In the genomic region with DNA sequence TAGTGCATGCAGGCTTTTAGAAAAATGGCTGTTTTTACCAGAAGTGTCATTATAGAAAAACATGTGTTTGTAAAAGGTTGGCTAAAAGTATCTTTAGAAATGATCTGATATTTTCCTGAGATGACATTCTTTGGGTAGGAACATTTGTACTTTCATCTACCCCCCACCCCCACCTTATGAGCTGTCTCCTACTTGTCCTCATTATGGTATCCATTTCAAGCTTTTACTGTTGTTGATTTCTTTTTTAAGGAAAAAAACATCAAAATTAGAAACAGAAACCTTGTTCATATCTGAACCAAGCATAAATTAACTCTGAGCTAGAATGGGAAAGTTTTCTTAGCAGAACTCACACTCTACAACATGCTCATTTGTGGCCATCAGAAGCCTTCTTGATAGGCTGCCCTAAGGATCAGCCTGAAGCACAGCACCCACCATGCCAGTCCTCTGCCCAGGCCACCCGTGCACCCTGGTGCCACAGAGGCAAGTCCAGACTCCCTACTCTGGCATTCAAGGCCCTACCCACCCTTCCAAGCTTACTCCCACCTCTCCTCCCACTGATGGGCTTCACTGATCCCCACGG, we compare ENCODE assay signal across 22 cellular contexts. TPM values are rescaled to one million over a fixed set of nuclear protein-coding genes. Genes with fewer than 3 reads are reported as not detected.
DNase-seq lines count a peak whose midpoint lies in the region; ATAC-seq and TF ChIP-seq lines count a peak whose summit lies in the region.
"Had no signal": no experiment of that assay in that cellular context is flagged by ENCODE, and none has a peak within 500 bp of the region (broad histone marks: within the 10 kb centered on the region; RNA-seq: fewer than 3 reads in every experiment).

No MANE protein-coding gene starts in this region.

- H3K9me3 ChIP-seq in sigmoid colon (no peaks in the 10 kb centered on the region), OCI-LY7 (ENCODE audit: low read length) (no peaks in the 10 kb centered on the region)
- no peaks in the 10 kb centered on the region for H3K9me3 ChIP-seq in CD4-positive, alpha-beta memory T cell (ENCODE audit: control insufficient read depth in 1 of 2, low read length in 2 of 2)
- H3K9me3 ChIP-seq: BLaER1 had no signal

- no peaks in the 10 kb centered on the region for H3K9me2 ChIP-seq in OCI-LY7 (ENCODE audit: insufficient read depth, low read length)

- no TSS peak for BruUV-seq in OCI-LY7 (replicated peaks; lab: Mats Ljungman, UMichigan)

- TF ChIP-seq EP300 in sigmoid colon (IDR thresholded peaks at IDR 0.05), result no peak

- DNase-seq in activated T-cell treated with anti-CD3 and anti-CD28 coated beads, Interleukin-2, amount 50 U/mL, for 24 hours, result no peak
- no peak for DNase-seq in activated T-cell treated with anti-CD3 and anti-CD28 coated beads, Interleukin-2, amount 50 U/mL, for 4 hours
- DNase-seq in HFFc6 (no peak), sigmoid colon (peak; percentile 45), OCI-LY7 (ENCODE audit: low spot score) (no peak)
- DNase-seq in activated T-helper 1 cell treated with anti-CD3 and anti-CD28 coated beads, Interleukin-12 subunit alpha, Interleukin-12 subunit beta, Interleukin-2, Interleukin-4 antibody, amounts not matched to agents 30 ng/mL and 10 ng/mL and 1 ng/mL, durations not matched to agents 14 hours and 24 hours and 36 hours (ENCODE audit: low spot score), result no peak
- no peak for DNase-seq in CD4-positive, alpha-beta memory T cell
- DNase-seq: CD4-positive, CD25-positive, alpha-beta regulatory T cell; DMS53; GM23248; H7; Kasumi-1; NCI-H1105; NCI-H146; NCI-H1930; NCI-H2107; NCI-H446; NCI-H524 treated with DMSO at 0.1 percent for 48 hours; NCI-H774; PC-3 had no signal

- POLR2A ChIA-PET in OCI-LY7 (lab: Charles Lee), result interaction anchor here (0.6 to 0.7 kb wide), 4 partner anchors 19 to 147 kb away, joined by 3 to 6 read pairs (median 4); no protein-coding TSS in a partner anchor
- POLR2A ChIA-PET in CD4-positive, alpha-beta memory T cell (lab: Charles Lee; ENCODE audit: partially characterized antibody), result no interaction called here

- TF ChIP-seq POLR2A in sigmoid colon (IDR thresholded peaks at IDR 0.05), result no peak

- WGBS in sigmoid colon, 2 donors, result 92 to 93% methylated on average over 2 of the region's 2 CpGs

- no peaks in the 10 kb centered on the region for H3K4me1 ChIP-seq in sigmoid colon
- H3K4me1 ChIP-seq in OCI-LY7 (ENCODE audit: insufficient read depth, low read length, poor library complexity, severe bottlenecking), result peaks cover 19% of the 10 kb centered on the region
- H3K4me1 ChIP-seq in CD4-positive, alpha-beta memory T cell (ENCODE audit: insufficient read depth, low read length), result no peaks in the 10 kb centered on the region
- H3K4me1 ChIP-seq: BLaER1 had no signal

- peaks cover 69% of the 10 kb centered on the region for H3K36me3 Mint-ChIP-seq in activated T-cell treated with anti-CD3 and anti-CD28 coated beads, Interleukin-2, amount 50 U/mL, for 24 hours (ENCODE audit: low read depth)
- H3K36me3 Mint-ChIP-seq in activated T-cell treated with anti-CD3 and anti-CD28 coated beads, Interleukin-2, amount 50 U/mL, for 4 hours (ENCODE audit: insufficient read depth), result peaks cover 27% of the 10 kb centered on the region
- H3K36me3 Mint-ChIP-seq in HFFc6 (ENCODE audit: low read depth), result peaks cover 27% of the 10 kb centered on the region
- H3K36me3 Mint-ChIP-seq in activated T-helper 1 cell treated with anti-CD3 and anti-CD28 coated beads, Interleukin-12 subunit alpha, Interleukin-12 subunit beta, Interleukin-2, Interleukin-4 antibody, amounts not matched to agents 30 ng/mL and 10 ng/mL and 1 ng/mL, durations not matched to agents 14 hours and 24 hours and 36 hours (ENCODE audit: low read depth), result peaks cover 6% of the 10 kb centered on the region
- peaks cover 15 to 42% of the 10 kb centered on the region in 2 donors for H3K36me3 Mint-ChIP-seq in CD4-positive, alpha-beta memory T cell

- H2AFZ ChIP-seq in OCI-LY7 (ENCODE audit: low read length), result no peak overlapping the region
- H2AFZ ChIP-seq: GM23248 had no signal

- no peak overlapping the region for H3K4me3 Mint-ChIP-seq in activated T-cell treated with anti-CD3 and anti-CD28 coated beads, Interleukin-2, amount 50 U/mL, for 24 hours
- H3K4me3 Mint-ChIP-seq in activated T-cell treated with anti-CD3 and anti-CD28 coated beads, Interleukin-2, amount 50 U/mL, for 4 hours, result no peak overlapping the region
- no peak overlapping the region for H3K4me3 Mint-ChIP-seq in HFFc6
- H3K4me3 Mint-ChIP-seq in activated T-helper 1 cell treated with anti-CD3 and anti-CD28 coated beads, Interleukin-12 subunit alpha, Interleukin-12 subunit beta, Interleukin-2, Interleukin-4 antibody, amounts not matched to agents 30 ng/mL and 10 ng/mL and 1 ng/mL, durations not matched to agents 14 hours and 24 hours and 36 hours, result no peak overlapping the region
- no peak overlapping the region for H3K4me3 Mint-ChIP-seq in CD4-positive, alpha-beta memory T cell
- H3K4me3 Mint-ChIP-seq: CD4-positive, CD25-positive, alpha-beta regulatory T cell had no signal

- H3K36me3 ChIP-seq in sigmoid colon, result peaks cover 0 to 67% (median 21%) of the 10 kb centered on the region in 4 donors
- H3K36me3 ChIP-seq in OCI-LY7 (ENCODE audit: insufficient read depth, low read length), result peaks cover 23% of the 10 kb centered on the region; the same call in 1 of the 2 replicates
- H3K36me3 ChIP-seq in CD4-positive, alpha-beta memory T cell (ENCODE audit: insufficient read depth, low read length), result peaks cover 17% of the 10 kb centered on the region

- intact Hi-C loops in activated T-helper 1 cell treated with anti-CD3 and anti-CD28 coated beads, Interleukin-12 subunit alpha, Interleukin-12 subunit beta, Interleukin-2, Interleukin-4 antibody, amounts not matched to agents 30 ng/mL and 10 ng/mL and 1 ng/mL, durations not matched to agents 14 hours and 24 hours and 36 hours (cut with micrococcal nuclease), result no loop called here
- intact Hi-C loops in sigmoid colon (cut with DNase I) (no loop called here), OCI-LY7 (cut with micrococcal nuclease; ENCODE audit: unreplicated experiment) (no loop called here)
- intact Hi-C loops in CD4-positive, alpha-beta memory T cell (cut with micrococcal nuclease), result no loop called here

- H3K4me1 Mint-ChIP-seq in activated T-cell treated with anti-CD3 and anti-CD28 coated beads, Interleukin-2, amount 50 U/mL, for 24 hours (ENCODE audit: low read depth), result peaks cover 15% of the 10 kb centered on the region
- peaks cover 5% of the 10 kb centered on the region for H3K4me1 Mint-ChIP-seq in activated T-cell treated with anti-CD3 and anti-CD28 coated beads, Interleukin-2, amount 50 U/mL, for 4 hours (ENCODE audit: low read depth)
- H3K4me1 Mint-ChIP-seq in HFFc6 (ENCODE audit: low read depth), result peaks cover 20% of the 10 kb centered on the region
- H3K4me1 Mint-ChIP-seq in activated T-helper 1 cell treated with anti-CD3 and anti-CD28 coated beads, Interleukin-12 subunit alpha, Interleukin-12 subunit beta, Interleukin-2, Interleukin-4 antibody, amounts not matched to agents 30 ng/mL and 10 ng/mL and 1 ng/mL, durations not matched to agents 14 hours and 24 hours and 36 hours (ENCODE audit: low read depth), result no peaks in the 10 kb centered on the region
- H3K4me1 Mint-ChIP-seq in CD4-positive, alpha-beta memory T cell, result peaks cover 0 to 6% (median 3%) of the 10 kb centered on the region in 4 donors

- no peaks in the 10 kb centered on the region for H3K27me3 Mint-ChIP-seq in activated T-cell treated with anti-CD3 and anti-CD28 coated beads, Interleukin-2, amount 50 U/mL, for 24 hours
- H3K27me3 Mint-ChIP-seq in activated T-cell treated with anti-CD3 and anti-CD28 coated beads, Interleukin-2, amount 50 U/mL, for 4 hours (ENCODE audit: low read depth), result no peaks in the 10 kb centered on the region
- H3K27me3 Mint-ChIP-seq in HFFc6 (ENCODE audit: insufficient read depth), result no peaks in the 10 kb centered on the region; the same call in 1 of the 2 replicates
- no peaks in the 10 kb centered on the region for H3K27me3 Mint-ChIP-seq in activated T-helper 1 cell treated with anti-CD3 and anti-CD28 coated beads, Interleukin-12 subunit alpha, Interleukin-12 subunit beta, Interleukin-2, Interleukin-4 antibody, amounts not matched to agents 30 ng/mL and 10 ng/mL and 1 ng/mL, durations not matched to agents 14 hours and 24 hours and 36 hours (ENCODE audit: insufficient read depth)
- H3K27me3 Mint-ChIP-seq in CD4-positive, alpha-beta memory T cell, result no peaks in the 10 kb centered on the region
- H3K27me3 Mint-ChIP-seq: CD4-positive, CD25-positive, alpha-beta regulatory T cell had no signal

- TF ChIP-seq CTCF in HFFc6 (IDR thresholded peaks at IDR 0.05) (no peak), sigmoid colon (IDR thresholded peaks at IDR 0.05) (no peak), OCI-LY7 (conservative IDR thresholded peaks at IDR 0.05; ENCODE audit: low read length) (no peak)

- H3K4me2 ChIP-seq in OCI-LY7 (ENCODE audit: low read length), result no peak overlapping the region
- H3K4me2 ChIP-seq: BLaER1 had no signal

- no peaks in the 10 kb centered on the region for H3K27me3 ChIP-seq in sigmoid colon
- no peaks in the 10 kb centered on the region for H3K27me3 ChIP-seq in CD4-positive, alpha-beta memory T cell (ENCODE audit: insufficient read depth, low read length)
- H3K27me3 ChIP-seq: BLaER1 had no signal

- H3K79me2 ChIP-seq in OCI-LY7 (ENCODE audit: insufficient read depth, low read depth, low read length), result no peaks in the 10 kb centered on the region

- no peaks in the 10 kb centered on the region for H3K9me3 Mint-ChIP-seq in activated T-cell treated with anti-CD3 and anti-CD28 coated beads, Interleukin-2, amount 50 U/mL, for 24 hours
- H3K9me3 Mint-ChIP-seq in activated T-cell treated with anti-CD3 and anti-CD28 coated beads, Interleukin-2, amount 50 U/mL, for 4 hours, result no peaks in the 10 kb centered on the region
- H3K9me3 Mint-ChIP-seq in HFFc6, result no peaks in the 10 kb centered on the region
- H3K9me3 Mint-ChIP-seq in activated T-helper 1 cell treated with anti-CD3 and anti-CD28 coated beads, Interleukin-12 subunit alpha, Interleukin-12 subunit beta, Interleukin-2, Interleukin-4 antibody, amounts not matched to agents 30 ng/mL and 10 ng/mL and 1 ng/mL, durations not matched to agents 14 hours and 24 hours and 36 hours, result no peaks in the 10 kb centered on the region
- no peaks in the 10 kb centered on the region for H3K9me3 Mint-ChIP-seq in CD4-positive, alpha-beta memory T cell
- H3K9me3 Mint-ChIP-seq: CD4-positive, CD25-positive, alpha-beta regulatory T cell had no signal

- H3K27ac ChIP-seq in sigmoid colon, result no peak overlapping the region
- H3K27ac ChIP-seq in OCI-LY7 (ENCODE audit: low read depth, low read length, poor library complexity, severe bottlenecking), result no peak overlapping the region
- no peak overlapping the region for H3K27ac ChIP-seq in CD4-positive, alpha-beta memory T cell (ENCODE audit: low read depth, low read length)
- H3K27ac ChIP-seq: BLaER1, GM23248 had no signal

- no peak for ATAC-seq in activated T-cell treated with anti-CD3 and anti-CD28 coated beads, Interleukin-2, amount 50 U/mL, for 4 hours
- ATAC-seq: K562, PC-3 had no signal

- H4K20me1 ChIP-seq in OCI-LY7 (ENCODE audit: insufficient read depth, low read length), result 0 out of 2 replicates have a peak, but pooled peaks cover under 1% of the 10 kb centered on the region
- H4K20me1 ChIP-seq: BLaER1 had no signal

- CTCF ChIA-PET in OCI-LY7 (lab: Charles Lee; ENCODE audit: unreplicated experiment), result interaction anchor here (0.5 kb wide), 1 partner anchor 57 kb away, joined by 4 read pairs; no protein-coding TSS in a partner anchor
- CTCF ChIA-PET in CD4-positive, alpha-beta memory T cell (lab: Charles Lee; ENCODE audit: partially characterized antibody), result interaction anchor here (0.6 to 1.5 kb wide), 4 partner anchors 8 to 53 kb away, joined by 3 to 4 read pairs (median 3); no protein-coding TSS in a partner anchor

- H3K4me3 ChIP-seq in sigmoid colon (no peak overlapping the region), OCI-LY7 (ENCODE audit: low read depth, low read length, poor library complexity, severe bottlenecking) (no peak overlapping the region)
- no peak overlapping the region for H3K4me3 ChIP-seq in CD4-positive, alpha-beta memory T cell (ENCODE audit: low read length in 2 of 2)
- H3K4me3 ChIP-seq: BLaER1, GM23248, K562 had no signal

- peak overlapping the region; percentile 75 for H3K27ac Mint-ChIP-seq in activated T-cell treated with anti-CD3 and anti-CD28 coated beads, Interleukin-2, amount 50 U/mL, for 24 hours
- peak overlapping the region; percentile 36; the same call in 1 of the 2 replicates for H3K27ac Mint-ChIP-seq in HFFc6
- peak overlapping the region; percentile 78 for H3K27ac Mint-ChIP-seq in activated T-helper 1 cell treated with anti-CD3 and anti-CD28 coated beads, Interleukin-12 subunit alpha, Interleukin-12 subunit beta, Interleukin-2, Interleukin-4 antibody, amounts not matched to agents 30 ng/mL and 10 ng/mL and 1 ng/mL, durations not matched to agents 14 hours and 24 hours and 36 hours
- H3K27ac Mint-ChIP-seq in CD4-positive, alpha-beta memory T cell, result peak overlapping the region in 2 of 7 donors; percentile 81 to 82

RNA-seq across cellular contexts. Expression of a gene that starts 49.4 kb away (rescaled TPM):
- 1 to 10 TPM; 1.2 to 3.5 (median 1.9) TPM for total RNA-seq in activated T-cell treated with anti-CD3 and anti-CD28 coated beads, Interleukin-2, amount 50 U/mL, for 4 hours
- under 1 TPM in 2 of 6 experiments, not detected in 4; 0.13 to 0.14 TPM for total RNA-seq in HFFc6 (2021; fragmentation: NEBNext Ultra II Directional; extraction: Animal tissue kit (Norgen Biotek cat#: 25700))
- 0.18 and 0.27 TPM in 2 replicates for total RNA-seq in activated T-helper 1 cell treated with anti-CD3 and anti-CD28 coated beads, Interleukin-12 subunit alpha, Interleukin-12 subunit beta, Interleukin-2, Interleukin-4 antibody, amounts not matched to agents 30 ng/mL and 10 ng/mL and 1 ng/mL, durations not matched to agents 14 hours and 24 hours and 36 hours
- total RNA-seq in sigmoid colon (1 to 10 TPM; 2.3 to 9.6 (median 5.6) TPM), OCI-LY7 (2022) (35.5 and 36.6 TPM in 2 replicates)
- 1 to 10 TPM; 1.4 to 3.8 (median 1.8) TPM for polyA plus RNA-seq in sigmoid colon
- 28.8 and 38.8 TPM in 2 replicates for total RNA-seq in OCI-LY7 (2014; rRNA removed; shearing (Covaris generic))
- total RNA-seq in CD4-positive, alpha-beta memory T cell, result 10 to 100 TPM; 74.9 to 75.1 TPM
- polyA plus RNA-seq in CD4-positive, alpha-beta memory T cell, result 10 to 100 TPM; 48.8 to 82.6 TPM
- total RNA-seq: K562, PC-3 had no signal
- polyA plus RNA-seq: K562 had no signal
